ENCODE assay signal across 8 cellular contexts in the genomic region with DNA sequence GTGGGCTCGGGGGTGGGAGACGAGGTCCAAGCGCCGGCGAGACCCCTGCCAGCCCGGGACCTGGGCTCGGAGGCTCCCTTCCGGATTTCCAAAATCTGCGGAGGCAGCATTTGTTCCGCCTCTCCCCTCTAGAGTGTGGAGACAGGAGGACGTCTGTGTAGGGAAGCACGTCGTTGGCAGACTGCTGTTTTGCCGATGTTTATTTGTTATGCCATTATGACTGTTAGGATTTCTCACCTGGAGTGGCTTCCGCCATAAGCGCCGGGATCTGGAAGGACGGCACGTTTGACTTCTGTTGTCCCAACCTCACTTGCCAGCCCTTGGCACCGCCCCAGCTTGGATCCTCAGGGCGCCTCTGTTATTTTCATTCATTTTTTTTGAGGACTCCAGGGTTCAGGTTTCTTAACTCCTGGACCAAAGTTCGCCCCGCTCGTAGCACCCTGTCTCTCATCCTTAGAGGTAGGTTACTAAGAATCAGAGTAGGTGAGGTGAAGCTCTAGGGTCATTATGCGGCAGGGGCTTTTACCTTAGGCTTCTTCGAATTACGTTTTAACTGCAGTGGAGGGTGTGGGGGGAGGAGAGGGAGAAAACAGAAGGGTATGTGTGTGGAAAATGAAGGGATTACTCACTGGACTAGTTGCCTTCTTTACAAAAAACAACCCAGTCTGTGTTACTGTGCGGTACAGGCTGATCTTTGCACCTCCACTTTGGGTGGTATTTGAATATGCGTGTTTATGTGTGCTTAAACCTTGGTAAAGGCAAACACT. TPM values are rescaled to one million over a fixed set of nuclear protein-coding genes. Genes with fewer than 3 reads are reported as not detected.
DNase-seq lines count a peak whose midpoint lies in the region; ATAC-seq and TF ChIP-seq lines count a peak whose summit lies in the region.

No MANE protein-coding gene starts in this region.

- intact Hi-C loops in PC-3 (cut with micrococcal nuclease): loop anchor here (2.0 to 10.0 kb wide), 3 partner anchors 150 to 710 kb away; partner anchors contain the start of genes FRMD6 and TRIM9
- intact Hi-C loops in colonic mucosa (cut with DNase I): no loop called here
- intact Hi-C loops in lower lobe of right lung (cut with DNase I): no loop called here

- H3K4me1 ChIP-seq in PC-3 (ENCODE audit: insufficient read depth, low read length): peaks cover 14% of the 10 kb centered on the region
- H3K4me1 ChIP-seq in colonic mucosa: peaks cover 4% of the 10 kb centered on the region
- H3K4me1 ChIP-seq in lower lobe of right lung: no peaks in the 10 kb centered on the region
- peaks cover 13% of the 10 kb centered on the region for H3K4me1 ChIP-seq in thymus (ENCODE audit: control insufficient read depth, insufficient read depth, low read length)

- H3K27me3 ChIP-seq in PC-3 (ENCODE audit: low read length) (no peaks in the 10 kb centered on the region), colonic mucosa (no peaks in the 10 kb centered on the region), lower lobe of right lung (ENCODE audit: low read depth) (no peaks in the 10 kb centered on the region), thymus (ENCODE audit: control insufficient read depth, insufficient read depth) (peaks cover 3% of the 10 kb centered on the region)

- H4K20me1 ChIP-seq in PC-3 (ENCODE audit: low read length): no peaks in the 10 kb centered on the region

- no peaks in the 10 kb centered on the region for H3K36me3 Mint-ChIP-seq in activated CD4-positive, alpha-beta T cell treated with anti-CD3 and anti-CD28 coated beads, Interleukin-2, amount 10 ng/mL, durations not matched to agents 7 days and 5 days (ENCODE audit: low read depth)

- no peaks in the 10 kb centered on the region for H3K9me3 Mint-ChIP-seq in activated CD4-positive, alpha-beta T cell treated with anti-CD3 and anti-CD28 coated beads, Interleukin-2, amount 10 ng/mL, durations not matched to agents 7 days and 5 days

- TF ChIP-seq CTCF in PC-3 (conservative IDR thresholded peaks at IDR 0.05; ENCODE audit: low read depth, low read length) (no peak), colonic mucosa (IDR thresholded peaks at IDR 0.05) (no peak), lower lobe of right lung (IDR thresholded peaks at IDR 0.05) (no peak)

- H3K9me3 ChIP-seq in PC-3 (ENCODE audit: low read length) (no peaks in the 10 kb centered on the region), colonic mucosa (no peaks in the 10 kb centered on the region), lower lobe of right lung (no peaks in the 10 kb centered on the region), thymus (ENCODE audit: control insufficient read depth) (no peaks in the 10 kb centered on the region)

- no peak overlapping the region for H3K27ac Mint-ChIP-seq in activated CD4-positive, alpha-beta T cell treated with anti-CD3 and anti-CD28 coated beads, Interleukin-2, amount 10 ng/mL, durations not matched to agents 7 days and 5 days

- peak overlapping the region; percentile 57 for H3K27ac ChIP-seq in PC-3 (ENCODE audit: low read length)
- peak overlapping the region; percentile 85 for H3K27ac ChIP-seq in colonic mucosa
- H3K27ac ChIP-seq in lower lobe of right lung: peak overlapping the region; percentile 88
- peak overlapping the region; percentile 81 for H3K27ac ChIP-seq in thymus (ENCODE audit: low read depth)

- H3K9ac ChIP-seq in PC-3 (ENCODE audit: low read length): peak overlapping the region; percentile 85
- H3K9ac ChIP-seq in colonic mucosa (ENCODE audit: low read depth in 2 of 2, low read length in 2 of 2): peak overlapping the region; percentile 42 to 82

- TSS peak; percentile 71 for BruUV-seq in PC-3 (replicated peaks; lab: Mats Ljungman, UMichigan)

- H3K4me3 ChIP-seq in PC-3 (ENCODE audit: low read length) (peak overlapping the region; percentile 97), colonic mucosa (peak overlapping the region; percentile 80), lower lobe of right lung (peak overlapping the region; percentile 74), thymus (ENCODE audit: low read length) (peak overlapping the region; percentile 61)

- peaks cover 12% of the 10 kb centered on the region for H3K4me1 Mint-ChIP-seq in activated CD4-positive, alpha-beta T cell treated with anti-CD3 and anti-CD28 coated beads, Interleukin-2, amount 10 ng/mL, durations not matched to agents 7 days and 5 days

- WGBS in thymus: 14% methylated on average over 29 of the region's 29 CpGs

- H3K79me2 ChIP-seq in PC-3 (ENCODE audit: low read length): peaks cover 36% of the 10 kb centered on the region

- H3K4me3 Mint-ChIP-seq in activated CD4-positive, alpha-beta T cell treated with anti-CD3 and anti-CD28 coated beads, Interleukin-2, amount 10 ng/mL, durations not matched to agents 7 days and 5 days: peak overlapping the region; percentile 65

- no peaks in the 10 kb centered on the region for H3K9me2 ChIP-seq in PC-3 (replicated peaks; ENCODE audit: low read length)

- ATAC-seq in HG03354 (IDR thresholded peaks at IDR 0.05; ENCODE audit: poor library complexity, severe bottlenecking, unreplicated experiment) (peak; percentile 21), PC-3 (peak; percentile 71), lower lobe of right lung (peak; percentile 76 to 77)

- H3K27me3 Mint-ChIP-seq in activated CD4-positive, alpha-beta T cell treated with anti-CD3 and anti-CD28 coated beads, Interleukin-2, amount 10 ng/mL, durations not matched to agents 7 days and 5 days: peaks cover 39% of the 10 kb centered on the region

- DNase-seq in activated CD4-positive, alpha-beta T cell treated with anti-CD3 and anti-CD28 coated beads, Interleukin-2, amount 10 ng/mL, durations not matched to agents 7 days and 5 days: no peak
- no peak for DNase-seq in activated CD4-positive, alpha-beta T cell treated with anti-CD3 and anti-CD28 coated beads for 1 hour
- DNase-seq in PC-3 (peak; percentile 84), colonic mucosa (peak; percentile 75), lower lobe of right lung (peak; percentile 72), inferior parietal cortex (ENCODE audit: extremely low spot score) (no peak)

- peak overlapping the region; percentile 94 for H2AFZ ChIP-seq in PC-3 (ENCODE audit: low read length)

- POLR2A ChIA-PET in activated CD4-positive, alpha-beta T cell treated with anti-CD3 and anti-CD28 coated beads, Interleukin-2, amount 10 ng/mL, durations not matched to agents 7 days and 5 days (lab: Charles Lee): no interaction called here
- POLR2A ChIA-PET in PC-3 (lab: Charles Lee; ENCODE audit: unreplicated experiment): interaction anchor here (0.6 kb wide), 1 partner anchor 79 kb away, joined by 3 read pairs; no protein-coding TSS in a partner anchor

- H3F3A ChIP-seq in PC-3 (ENCODE audit: low read length, unreplicated experiment): no peaks in the 10 kb centered on the region

- peak overlapping the region; percentile 90 for H3K4me2 ChIP-seq in PC-3 (ENCODE audit: low read length)

- CTCF ChIA-PET in activated CD4-positive, alpha-beta T cell treated with anti-CD3 and anti-CD28 coated beads, Interleukin-2, amount 10 ng/mL, durations not matched to agents 7 days and 5 days (lab: Charles Lee): no interaction called here
- CTCF ChIA-PET in PC-3 (lab: Charles Lee): interaction anchor here (0.9 to 2.0 kb wide), 2 partner anchors 11 to 85 kb away, joined by 6 to 12 read pairs; no protein-coding TSS in a partner anchor

- H3K36me3 ChIP-seq in PC-3 (ENCODE audit: low read depth, low read length) (peaks cover 12% of the 10 kb centered on the region), colonic mucosa (no peaks in the 10 kb centered on the region), lower lobe of right lung (no peaks in the 10 kb centered on the region), thymus (ENCODE audit: control insufficient read depth, insufficient read depth) (no peaks in the 10 kb centered on the region)

RNA-seq across cellular contexts. Expression of gene PYGL, which starts 0.5 kb away (rescaled TPM):
- not detected for total RNA-seq in activated CD4-positive, alpha-beta T cell treated with anti-CD3 and anti-CD28 coated beads, Interleukin-2, amount 10 ng/mL, durations not matched to agents 7 days and 5 days
- total RNA-seq in PC-3 (2014; rRNA removed) (163 and 174 TPM in 2 replicates), colonic mucosa (10 to 100 TPM; 33.0 to 54.2 TPM), lower lobe of right lung (65.6 TPM)
- polyA plus RNA-seq in thymus: 27.5 TPM

Comparison
In these comparisons a context has a peak if more than half of its experiments do, and no peak if none do; other contexts are left out.
1. DNase-seq: peak in PC-3 (single experiment), colonic mucosa (single experiment) and lower lobe of right lung (single experiment); none in activated CD4-positive, alpha-beta T cell treated with anti-CD3 and anti-CD28 coated beads, Interleukin-2, amount 10 ng/mL, durations not matched to agents 7 days and 5 days (single experiment), activated CD4-positive, alpha-beta T cell treated with anti-CD3 and anti-CD28 coated beads for 1 hour (single experiment) and inferior parietal cortex (single experiment).
2. ATAC-seq: peak in every context shown above with its lines; median percentile 76 in lower lobe of right lung; 71 in PC-3; 21 in HG03354.
3. RNA of gene PYGL, which starts 0.5 kb away (total RNA-seq): 163 to 174 TPM in PC-3, 65.6 TPM in lower lobe of right lung (single experiment) and 33.0 to 54.2 TPM in colonic mucosa; not detected in activated CD4-positive, alpha-beta T cell treated with anti-CD3 and anti-CD28 coated beads, Interleukin-2, amount 10 ng/mL, durations not matched to agents 7 days and 5 days; every median in the first group is over 10 times any median in the second.
4. Peak in every context shown above with its lines, with median percentiles within 50 percentile points of each other: H3K27ac ChIP-seq and H3K4me3 ChIP-seq.